In the genomic region with DNA sequence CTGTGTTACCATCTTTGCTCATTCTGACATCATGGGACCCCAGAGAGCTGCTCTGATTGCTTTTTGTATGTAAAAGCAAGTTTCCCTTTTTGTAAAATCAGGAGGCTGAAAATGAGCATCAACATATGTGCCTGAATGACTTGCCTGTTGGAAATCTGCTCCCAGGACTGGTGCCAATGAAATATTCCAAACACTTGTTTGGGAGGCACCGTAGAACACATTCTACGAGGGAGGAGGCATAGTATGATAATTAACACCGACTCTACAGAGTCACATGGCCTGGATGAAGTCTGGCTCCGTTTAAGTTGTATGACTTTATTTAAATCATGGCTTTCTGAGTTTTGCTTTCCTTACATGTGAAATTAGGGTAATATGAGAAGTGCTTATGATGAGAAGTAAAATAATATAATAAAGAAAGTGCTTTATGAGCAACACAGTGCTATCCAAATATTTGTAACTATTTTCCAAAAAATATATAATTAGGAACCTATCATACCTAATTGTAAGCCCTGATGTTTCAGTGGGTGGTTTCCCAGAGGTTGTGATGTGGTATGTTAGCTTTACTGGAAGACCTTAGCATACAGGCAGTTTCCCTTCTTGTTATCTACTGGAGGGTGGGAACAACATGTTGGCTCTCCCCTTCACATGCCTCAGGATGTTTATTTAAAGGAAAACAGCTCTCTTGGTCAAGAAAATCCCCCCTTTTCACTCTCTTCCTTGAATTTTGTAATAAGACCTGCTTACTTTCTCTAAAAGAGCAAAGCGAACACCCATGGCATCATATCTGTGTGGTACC, we compare ENCODE assay signal across 26 cellular contexts.
DNase-seq lines count a peak whose midpoint lies in the region; TF ChIP-seq lines count a peak whose summit lies in the region.
"Had no signal": no experiment of that assay in that cellular context is flagged by ENCODE, and none has a peak within 500 bp of the region (broad histone marks: within the 10 kb centered on the region; RNA-seq: fewer than 3 reads in every experiment).

No MANE protein-coding gene starts in this region.

- H3K36me3 ChIP-seq in mesenchymal stem cell (ENCODE audit: control insufficient read depth in 1 of 2, insufficient read depth in 2 of 2, low read depth in 1 of 2, low read length in 2 of 2) = no peaks in the 10 kb centered on the region
- H3K36me3 ChIP-seq: neural progenitor cell, pancreas, upper lobe of left lung had no signal

- H3K79me1 ChIP-seq in mesenchymal stem cell (replicated peaks; ENCODE audit: low read length, poor library complexity, severe bottlenecking) = peaks cover 26% of the 10 kb centered on the region

- no peak overlapping the region for H4K91ac ChIP-seq in mesenchymal stem cell (ENCODE audit: low read length)

- no peaks in the 10 kb centered on the region for H3K36me3 Mint-ChIP-seq in activated naive CD8-positive, alpha-beta T cell treated with anti-CD3 and anti-CD28 coated beads for 36 hours
- H3K36me3 Mint-ChIP-seq: activated naive CD8-positive, alpha-beta T cell treated with anti-CD3 and anti-CD28 coated beads, Interleukin-2, amount 10 ng/mL, durations not matched to agents 7 days and 5 days; memory B cell had no signal

- no peaks in the 10 kb centered on the region for H3K27me3 Mint-ChIP-seq in activated naive CD8-positive, alpha-beta T cell treated with anti-CD3 and anti-CD28 coated beads for 36 hours
- H3K27me3 Mint-ChIP-seq: activated B cell treated with CpG ODN at 0.5 μM for 24 hours; activated naive CD8-positive, alpha-beta T cell treated with anti-CD3 and anti-CD28 coated beads, Interleukin-2, amount 10 ng/mL, durations not matched to agents 7 days and 5 days; activated T-cell treated with anti-CD3 and anti-CD28 coated beads, Interleukin-2, amount 50 U/mL, for 24 hours; central memory CD8-positive, alpha-beta T cell; memory B cell had no signal

- no peak overlapping the region for H3K4me2 ChIP-seq in mesenchymal stem cell (ENCODE audit: low read length, poor library complexity, severe bottlenecking)
- H3K4me2 ChIP-seq: A549, neural progenitor cell had no signal

- no peak overlapping the region for H3K4me3 Mint-ChIP-seq in activated naive CD8-positive, alpha-beta T cell treated with anti-CD3 and anti-CD28 coated beads for 36 hours
- H3K4me3 Mint-ChIP-seq: activated B cell treated with CpG ODN at 0.5 μM for 24 hours; activated naive CD8-positive, alpha-beta T cell treated with anti-CD3 and anti-CD28 coated beads, Interleukin-2, amount 10 ng/mL, durations not matched to agents 7 days and 5 days; activated T-cell treated with anti-CD3 and anti-CD28 coated beads, Interleukin-2, amount 50 U/mL, for 24 hours; central memory CD8-positive, alpha-beta T cell; memory B cell; neural progenitor cell had no signal

- no peak overlapping the region for H2AFZ ChIP-seq in mesenchymal stem cell (ENCODE audit: low read depth, low read length)
- H2AFZ ChIP-seq: neural progenitor cell had no signal

- H3K4ac ChIP-seq in mesenchymal stem cell (ENCODE audit: low read depth in 1 of 2, low read length in 2 of 2) = no peak overlapping the region

- H3K9ac ChIP-seq in mesenchymal stem cell (ENCODE audit: low read length) = peak overlapping the region; percentile 55
- H3K9ac ChIP-seq: neural progenitor cell had no signal

- H3K4me1 ChIP-seq in mesenchymal stem cell (ENCODE audit: control insufficient read depth, insufficient read depth, low read depth, low read length) = no peaks in the 10 kb centered on the region
- H3K4me1 ChIP-seq: A549, neural progenitor cell, pancreas had no signal

- H4K8ac ChIP-seq in mesenchymal stem cell (ENCODE audit: low read length) = no peak overlapping the region

- no peak overlapping the region for H3K14ac ChIP-seq in mesenchymal stem cell (ENCODE audit: low read length in 2 of 2)

- no peaks in the 10 kb centered on the region for H3K4me1 Mint-ChIP-seq in activated naive CD8-positive, alpha-beta T cell treated with anti-CD3 and anti-CD28 coated beads for 36 hours
- H3K4me1 Mint-ChIP-seq: activated B cell treated with CpG ODN at 0.5 μM for 24 hours; activated naive CD8-positive, alpha-beta T cell treated with anti-CD3 and anti-CD28 coated beads, Interleukin-2, amount 10 ng/mL, durations not matched to agents 7 days and 5 days; central memory CD8-positive, alpha-beta T cell; memory B cell; neural progenitor cell had no signal

- H3K4me3 ChIP-seq in AG10803 (ENCODE audit: low read length) (peak overlapping the region; percentile 11; the same call in 1 of the 2 replicates), choroid plexus epithelial cell (ENCODE audit: low read depth, low read length) (no peak overlapping the region), mesenchymal stem cell (ENCODE audit: insufficient read depth in 1 of 2, low read depth in 1 of 2, low read length in 2 of 2) (peak overlapping the region in 1 of 2 experiments; percentile 54)
- H3K4me3 ChIP-seq: A549, dorsolateral prefrontal cortex, neural progenitor cell, pancreas, upper lobe of left lung had no signal

- 72% methylated on average over 4 of the region's 5 CpGs for WGBS in mesenchymal stem cell

- H2BK5ac ChIP-seq in mesenchymal stem cell (ENCODE audit: low read depth, low read length, poor library complexity, severe bottlenecking) = no peak overlapping the region

- TF ChIP-seq CTCF in AG10803 (conservative IDR thresholded peaks at IDR 0.05; ENCODE audit: low read length) (no peak), choroid plexus epithelial cell (conservative IDR thresholded peaks at IDR 0.05; ENCODE audit: low read depth, low read length) (no peak)

- no peaks in the 10 kb centered on the region for H3K27me3 ChIP-seq in mesenchymal stem cell (ENCODE audit: control insufficient read depth in 1 of 2, insufficient read depth in 1 of 2, low read length in 2 of 2)
- H3K27me3 ChIP-seq: dorsolateral prefrontal cortex, neural progenitor cell, pancreas, upper lobe of left lung had no signal

- H2AK5ac ChIP-seq in mesenchymal stem cell (ENCODE audit: low read length, severe bottlenecking) = no peak overlapping the region

- H3K9me3 ChIP-seq in mesenchymal stem cell (ENCODE audit: control insufficient read depth, low read length) = no peaks in the 10 kb centered on the region
- H3K9me3 ChIP-seq: A549, pancreas, upper lobe of left lung had no signal

- H2BK120ac ChIP-seq in mesenchymal stem cell (ENCODE audit: low read depth, low read length) = no peak overlapping the region

- H3K27ac ChIP-seq in mesenchymal stem cell (ENCODE audit: low read length, poor library complexity, severe bottlenecking) = no peak overlapping the region
- H3K27ac ChIP-seq: A549, dorsolateral prefrontal cortex, neural progenitor cell, pancreas, upper lobe of left lung had no signal

- H3K18ac ChIP-seq in mesenchymal stem cell (ENCODE audit: low read depth in 1 of 2, low read length in 2 of 2) = no peak overlapping the region

- no peak overlapping the region for H2BK15ac ChIP-seq in mesenchymal stem cell (ENCODE audit: low read depth, poor library complexity, severe bottlenecking)

- no peak overlapping the region for H3K27ac Mint-ChIP-seq in activated naive CD8-positive, alpha-beta T cell treated with anti-CD3 and anti-CD28 coated beads for 36 hours
- H3K27ac Mint-ChIP-seq: activated B cell treated with CpG ODN at 0.5 μM for 24 hours; activated naive CD8-positive, alpha-beta T cell treated with anti-CD3 and anti-CD28 coated beads, Interleukin-2, amount 10 ng/mL, durations not matched to agents 7 days and 5 days; activated T-cell treated with anti-CD3 and anti-CD28 coated beads, Interleukin-2, amount 50 U/mL, for 24 hours; memory B cell; neural progenitor cell had no signal

- no peak overlapping the region for H3K23ac ChIP-seq in mesenchymal stem cell (ENCODE audit: low read length in 2 of 2)

- H3K9me3 Mint-ChIP-seq in activated naive CD8-positive, alpha-beta T cell treated with anti-CD3 and anti-CD28 coated beads for 36 hours = peaks cover 1% of the 10 kb centered on the region

- no peak overlapping the region for H2BK12ac ChIP-seq in mesenchymal stem cell (ENCODE audit: low read length in 2 of 2)

- peak; percentile 85 for DNase-seq in AG10803 (ENCODE audit: low read depth)
- DNase-seq in GM04504 (ENCODE audit: low read depth) = peak; percentile 29
- DNase-seq in choroid plexus epithelial cell (ENCODE audit: low read depth) = peak; percentile 39
- no peak for DNase-seq in mesenchymal stem cell
- DNase-seq in COLO668 (lab: John Stamatoyannopoulos, UW; ENCODE audit: unreplicated experiment) = no peak
- no peak for DNase-seq in SHP77 treated with DMSO at 0.1 percent for 48 hours (lab: John Stamatoyannopoulos, UW)
- DNase-seq in activated naive CD8-positive, alpha-beta T cell treated with anti-CD3 and anti-CD28 coated beads for 36 hours = no peak
- DNase-seq in ecto neural progenitor cell (ENCODE audit: low spot score) = no peak
- DNase-seq: activated B cell treated with CpG ODN at 0.5 μM for 24 hours; activated CD4-positive, alpha-beta T cell treated with anti-CD3 and anti-CD28 coated beads, Interleukin-2, amount 50 U/mL, for 1 hour; activated effector memory CD4-positive, alpha-beta T cell treated with anti-CD3 and anti-CD28 coated beads, Interleukin-2, amount 50 U/mL, for 16 hours; activated naive CD8-positive, alpha-beta T cell treated with anti-CD3 and anti-CD28 coated beads, Interleukin-2, amount 10 ng/mL, durations not matched to agents 7 days and 5 days; activated T-cell treated with anti-CD3 and anti-CD28 coated beads, Interleukin-2, amount 50 U/mL, for 24 hours; DMS53; GDM1; NCI-H1436 treated with DMSO at 0.1 percent for 48 hours; pancreas; SIG-M5; small intestine; stimulated activated naive CD4-positive, alpha-beta T cell; upper lobe of left lung had no signal

Comparison
In these comparisons a context has a peak if more than half of its experiments do, and no peak if none do; other contexts are left out.
1. DNase-seq: peak in AG10803 (single experiment), GM04504 (single experiment) and choroid plexus epithelial cell (single experiment); none in mesenchymal stem cell (single experiment), COLO668 (single experiment), SHP77 treated with DMSO at 0.1 percent for 48 hours (single experiment), activated naive CD8-positive, alpha-beta T cell treated with anti-CD3 and anti-CD28 coated beads for 36 hours (single experiment) and ecto neural progenitor cell (single experiment).